In the genomic region with DNA sequence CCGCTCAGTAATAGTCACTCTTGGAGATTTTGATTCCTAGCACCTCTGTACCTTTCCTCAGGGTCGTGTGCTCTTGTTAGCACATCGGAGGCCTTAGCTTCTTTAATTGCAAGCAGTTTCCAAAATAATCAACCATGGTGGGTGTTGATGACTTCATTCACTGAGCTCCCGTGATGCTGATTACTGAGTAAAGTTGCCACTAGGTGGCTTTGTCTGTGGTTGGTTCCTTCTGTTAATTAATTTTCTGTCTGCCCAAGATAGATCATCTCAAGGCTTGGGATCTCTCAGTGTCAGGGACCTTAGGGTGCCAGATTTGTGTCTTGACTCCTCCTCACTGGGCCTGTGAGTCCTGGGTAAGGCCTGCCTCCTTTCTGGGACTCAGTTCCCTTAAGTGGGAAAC, we compare ENCODE assay signal across 14 cellular contexts. TPM values are rescaled to one million over a fixed set of nuclear protein-coding genes. Genes with fewer than 3 reads are reported as not detected.
DNase-seq lines count a peak whose midpoint lies in the region; ATAC-seq, FAIRE-seq and TF ChIP-seq lines count a peak whose summit lies in the region.
"Had no signal": no experiment of that assay in that cellular context is flagged by ENCODE, and none has a peak within 500 bp of the region (broad histone marks: within the 10 kb centered on the region; RNA-seq: fewer than 3 reads in every experiment).

No MANE protein-coding gene starts in this region.

- no peaks in the 10 kb centered on the region for H3F3A ChIP-seq in OCI-LY1 (ENCODE audit: insufficient read depth, low read length)

- no peak overlapping the region for H2BK5ac ChIP-seq in H1 (ENCODE audit: low read depth, low read length)

- no peak overlapping the region for H2AK5ac ChIP-seq in H1 (ENCODE audit: low read depth, low read length)

- no peak overlapping the region for H3K4me3 Mint-ChIP-seq in activated T-cell treated with anti-CD3 and anti-CD28 coated beads, Interleukin-2, amount 50 U/mL, for 24 hours
- H3K4me3 Mint-ChIP-seq in stimulated activated effector memory CD8-positive, alpha-beta T cell treated with anti-CD3 and anti-CD28 coated beads, Interleukin-12 subunit alpha, Interleukin-12 subunit beta, amount 100 ng/mL, for 72 hours = no peak overlapping the region
- H3K4me3 Mint-ChIP-seq: B cell had no signal

- no peak overlapping the region for H3K4ac ChIP-seq in H1 (replicated peaks; ENCODE audit: insufficient read length, low read depth, low read length)

- H4K8ac ChIP-seq in H1 (ENCODE audit: extremely low read depth, insufficient read depth, low read length) = no peak overlapping the region

- no peaks in the 10 kb centered on the region for H3K9me3 ChIP-seq in OCI-LY1 (ENCODE audit: low read length)
- H3K9me3 ChIP-seq in H1 (ENCODE audit: insufficient read depth in 2 of 2, low read depth in 1 of 2, low read length in 1 of 2) = no peaks in the 10 kb centered on the region

- H3K18ac ChIP-seq in H1 (ENCODE audit: extremely low read depth, low read length) = no peak overlapping the region

- H4K91ac ChIP-seq in H1 (replicated peaks; ENCODE audit: insufficient read length, low read length) = no peak overlapping the region

- H3K9me2 ChIP-seq in OCI-LY1 (ENCODE audit: low read depth, low read length) = no peaks in the 10 kb centered on the region

- WGBS in H1 (ENCODE audit: extremely low coverage in 1 of 2, insufficient coverage in 1 of 2, insufficient read length in 1 of 2, insufficient replicate concordance in 2 of 2, low coverage in 1 of 2, low lambda C conversion rate in 2 of 2, missing lambda C conversion rate in 1 of 2), 2 experiments = 85% methylated on average over 4 of the region's 4 CpGs; no CpG with 5 or more reads in 1 of the 2 experiments

- no peak for DNase-seq in activated T-cell treated with anti-CD3 and anti-CD28 coated beads, Interleukin-2, amount 50 U/mL, for 24 hours
- DNase-seq in activated T-cell treated with anti-CD3 and anti-CD28 coated beads, Interleukin-2, amount 50 U/mL, for 48 hours = no peak
- DNase-seq in H1 (ENCODE audit: low read depth in 1 of 2, low spot score in 2 of 2) (no peak), D721Med (ENCODE audit: insufficient read length, low spot score) (no peak), Right ventricle myocardium inferior (ENCODE audit: missing footprints) (no peak)
- DNase-seq in stimulated activated effector memory CD8-positive, alpha-beta T cell treated with anti-CD3 and anti-CD28 coated beads, Interleukin-12 subunit alpha, Interleukin-12 subunit beta, amount 100 ng/mL, for 72 hours (ENCODE audit: low spot score in 2 of 2) = no peak
- DNase-seq: activated CD4-positive, alpha-beta T cell treated with anti-CD3 and anti-CD28 coated beads, Interleukin-2, amount 50 U/mL, for 4 hours; foreskin melanocyte; NCI-H146; spleen; stimulated activated naive CD4-positive, alpha-beta T cell treated with Interleukin-2 at 50 U/mL for 16 hours had no signal

- peaks cover 86% of the 10 kb centered on the region for H3K36me3 Mint-ChIP-seq in activated T-cell treated with anti-CD3 and anti-CD28 coated beads, Interleukin-2, amount 50 U/mL, for 24 hours (ENCODE audit: low read depth)
- peaks cover 89% of the 10 kb centered on the region for H3K36me3 Mint-ChIP-seq in stimulated activated effector memory CD8-positive, alpha-beta T cell treated with anti-CD3 and anti-CD28 coated beads, Interleukin-12 subunit alpha, Interleukin-12 subunit beta, amount 100 ng/mL, for 72 hours

- H3K4me2 ChIP-seq in OCI-LY1 (ENCODE audit: low read length) (no peak overlapping the region), H1 (ENCODE audit: insufficient read depth in 1 of 2, low read depth in 2 of 2, low read length in 2 of 2) (no peak overlapping the region)

- peak overlapping the region; percentile 26 for H3K27ac Mint-ChIP-seq in activated T-cell treated with anti-CD3 and anti-CD28 coated beads, Interleukin-2, amount 50 U/mL, for 24 hours
- peak overlapping the region; percentile 34 for H3K27ac Mint-ChIP-seq in stimulated activated effector memory CD8-positive, alpha-beta T cell treated with anti-CD3 and anti-CD28 coated beads, Interleukin-12 subunit alpha, Interleukin-12 subunit beta, amount 100 ng/mL, for 72 hours
- H3K27ac Mint-ChIP-seq: B cell had no signal

- H4K20me1 ChIP-seq in OCI-LY1 (ENCODE audit: insufficient read depth, low read length) (no peaks in the 10 kb centered on the region), H1 (replicated peaks in 1 of 2; ENCODE audit: control insufficient read depth in 1 of 2, insufficient read depth in 2 of 2, low read length in 2 of 2) (peaks cover 0 to 5% of the 10 kb centered on the region in 2 experiments)

- H3K9ac ChIP-seq in OCI-LY1 (ENCODE audit: low read length) (no peak overlapping the region), H1 (replicated peaks in 1 of 4; ENCODE audit: extremely low read depth in 1 of 4, low read depth in 3 of 4, low read length in 3 of 4) (no peak overlapping the region)

- CTCF ChIA-PET in H1 (lab: Charles Lee; ENCODE audit: partially characterized antibody) = interaction anchor here (0.6 to 1.9 kb wide), 19 partner anchors 9 to 432 kb away, joined by 3 to 8 read pairs (median 3); no protein-coding TSS in a partner anchor

- TF ChIP-seq EP300 in H1 (IDR thresholded peaks at IDR 0.05; ENCODE audit: borderline replicate concordance in 1 of 2, low read depth in 2 of 2, low read length in 2 of 2) = no peak

- no peak for FAIRE-seq in H1 (lab: Jason Lieb, UNC)
- no peak for FAIRE-seq in D721Med (lab: Jason Lieb, UNC)

- H2AFZ ChIP-seq in OCI-LY1 (ENCODE audit: low read length) (no peak overlapping the region), H1 (ENCODE audit: low read length) (no peak overlapping the region)

- H3K27me3 Mint-ChIP-seq in activated T-cell treated with anti-CD3 and anti-CD28 coated beads, Interleukin-2, amount 50 U/mL, for 24 hours = no peaks in the 10 kb centered on the region
- H3K27me3 Mint-ChIP-seq: B cell had no signal

- H3K27ac ChIP-seq in OCI-LY1 (ENCODE audit: low read depth, low read length, poor library complexity, severe bottlenecking) (no peak overlapping the region), H1 (ENCODE audit: low read depth, low read length) (no peak overlapping the region)
- H3K27ac ChIP-seq: spleen had no signal

- H3K56ac ChIP-seq in H1 (replicated peaks; ENCODE audit: insufficient read length, low read depth, low read length) = no peak overlapping the region

- H3K27me3 ChIP-seq in OCI-LY1 (ENCODE audit: insufficient read depth, low read length) = no peaks in the 10 kb centered on the region
- H3K27me3 ChIP-seq in H1 (replicated peaks in 1 of 4; ENCODE audit: control insufficient read depth in 3 of 4, extremely low read depth in 1 of 4, insufficient read depth in 3 of 4, low read length in 3 of 4) = no peaks in the 10 kb centered on the region
- H3K27me3 ChIP-seq: spleen had no signal

- no peaks in the 10 kb centered on the region for H3K4me1 ChIP-seq in OCI-LY1 (ENCODE audit: insufficient read depth, low read length, severe bottlenecking)
- H3K4me1 ChIP-seq in H1 (replicated peaks in 1 of 4; ENCODE audit: control insufficient read depth in 3 of 4, insufficient read depth in 4 of 4, low read length in 3 of 4) = peaks cover 0 to 4% (median 0%) of the 10 kb centered on the region in 4 experiments; a peak in 1 of 7 replicates
- H3K4me1 ChIP-seq: spleen had no signal

- H3K36me3 ChIP-seq in OCI-LY1 (ENCODE audit: insufficient read depth, low read length) = peaks cover 53% of the 10 kb centered on the region
- H3K36me3 ChIP-seq in H1 (ENCODE audit: control insufficient read depth in 2 of 4, insufficient read depth in 4 of 4, low read length in 3 of 4) = peaks cover 2 to 32% (median 12%) of the 10 kb centered on the region in 4 experiments

- H2BK12ac ChIP-seq in H1 (ENCODE audit: low read depth, low read length) = no peak overlapping the region

- no peaks in the 10 kb centered on the region for H3K9me3 Mint-ChIP-seq in activated T-cell treated with anti-CD3 and anti-CD28 coated beads, Interleukin-2, amount 50 U/mL, for 24 hours
- no peaks in the 10 kb centered on the region for H3K9me3 Mint-ChIP-seq in stimulated activated effector memory CD8-positive, alpha-beta T cell treated with anti-CD3 and anti-CD28 coated beads, Interleukin-12 subunit alpha, Interleukin-12 subunit beta, amount 100 ng/mL, for 72 hours

- TF ChIP-seq RAD21 in H1 (IDR thresholded peaks at IDR 0.05 in 1 of 2, conservative IDR thresholded peaks at IDR 0.05 in 1 of 2; ENCODE audit: low read depth in 2 of 2, low read length in 2 of 2) = peak; percentile 13 to 31; a peak in 1 of 4 replicates

- H3K79me1 ChIP-seq in H1 (ENCODE audit: low read depth, low read length) = 0 out of 2 replicates have a peak, but pooled peaks cover 2% of the 10 kb centered on the region

- no peaks in the 10 kb centered on the region for H3K79me2 ChIP-seq in OCI-LY1 (ENCODE audit: insufficient read depth, low read length)
- H3K79me2 ChIP-seq in H1 (ENCODE audit: control insufficient read depth in 1 of 2, insufficient read depth in 2 of 2, low read length in 2 of 2) = no peaks in the 10 kb centered on the region

- TF ChIP-seq CTCF in OCI-LY1 (IDR thresholded peaks at IDR 0.05; ENCODE audit: low read length) (peak; percentile 49; the same call in 1 of the 2 replicates), H1 (IDR thresholded peaks at IDR 0.05; ENCODE audit: control extremely low read depth in 1 of 3, insufficient read depth in 1 of 3, low read depth in 1 of 3, low read length in 3 of 3) (peak in 2 of 3 experiments; percentile 43 to 52; a peak in 3 of 4 replicates), D721Med (IDR thresholded peaks at IDR 0.05; ENCODE audit: insufficient read depth, missing control alignments) (no peak)

- H3K23me2 ChIP-seq in H1 (ENCODE audit: low read depth, low read length) = no peaks in the 10 kb centered on the region

- H3K14ac ChIP-seq in H1 (ENCODE audit: insufficient read length) = no peak overlapping the region

- H3K23ac ChIP-seq in H1 (ENCODE audit: insufficient read length) = no peak overlapping the region

- intact Hi-C loops in Right ventricle myocardium inferior (cut with DNase I) = no loop called here

- H2BK20ac ChIP-seq in H1 (ENCODE audit: low read length) = no peak overlapping the region

- no peak overlapping the region for H2BK120ac ChIP-seq in H1 (replicated peaks; ENCODE audit: low read depth, low read length)

- POLR2A ChIA-PET in H1 (lab: Charles Lee; ENCODE audit: partially characterized antibody) = no interaction called here

- ATAC-seq in stimulated activated effector memory CD8-positive, alpha-beta T cell treated with anti-CD3 and anti-CD28 coated beads, Interleukin-12 subunit alpha, Interleukin-12 subunit beta, amount 100 ng/mL, for 72 hours = peak; percentile 16
- ATAC-seq in HG03159 (IDR thresholded peaks at IDR 0.05; ENCODE audit: unreplicated experiment) (no peak), Right ventricle myocardium inferior (no peak)

- no peak overlapping the region for H4K5ac ChIP-seq in H1 (ENCODE audit: insufficient read length, low read depth, low read length)

- no peak overlapping the region for H2BK15ac ChIP-seq in H1 (ENCODE audit: low read length)

- TF ChIP-seq POLR2A in H1 (IDR thresholded peaks at IDR 0.05; ENCODE audit: control extremely low read depth in 1 of 2, low read depth in 2 of 2, low read length in 2 of 2) = no peak

- H3K4me3 ChIP-seq in OCI-LY1 (ENCODE audit: low read depth, low read length, poor library complexity, severe bottlenecking) (no peak overlapping the region), H1 (ENCODE audit: extremely low read depth in 1 of 4, insufficient read depth in 2 of 4, low read depth in 3 of 4, low read length in 4 of 4) (no peak overlapping the region)
- H3K4me3 ChIP-seq: spleen had no signal

- peaks cover 4% of the 10 kb centered on the region for H3K4me1 Mint-ChIP-seq in activated T-cell treated with anti-CD3 and anti-CD28 coated beads, Interleukin-2, amount 50 U/mL, for 24 hours (ENCODE audit: low read depth)
- H3K4me1 Mint-ChIP-seq in stimulated activated effector memory CD8-positive, alpha-beta T cell treated with anti-CD3 and anti-CD28 coated beads, Interleukin-12 subunit alpha, Interleukin-12 subunit beta, amount 100 ng/mL, for 72 hours = no peaks in the 10 kb centered on the region
- H3K4me1 Mint-ChIP-seq: B cell had no signal

RNA-seq across cellular contexts. Expression of gene PTPN11, which starts 54.3 kb away (rescaled TPM):
- 130 and 133 TPM in 2 replicates for total RNA-seq in H1 (2021; fragmentation: NEBNext Ultra II Directional; extraction: Animal tissue kit (Norgen Biotek cat#: 25700))
- polyA plus RNA-seq in H1 (2011; rRNA removed) = 28.3 and 32.8 TPM in 2 replicates
- 41.0 TPM for polyA plus RNA-seq in H1 (2011; cell fraction: cytosol; rRNA removed)
- 28.8 TPM for polyA plus RNA-seq in H1 (2011; cell fraction: nucleus; rRNA removed)
- polyA plus RNA-seq in H1 (2012, experiment 1 of 2) = 34.2 to 70.5 TPM (median 47.4 TPM) in 4 replicates
- polyA plus RNA-seq in H1 (2012, experiment 2 of 2) = 3.0 TPM
- polyA plus RNA-seq in H1 (2013, experiment 1 of 2) = 51.1 TPM
- 54.5 TPM for polyA plus RNA-seq in H1 (2013, experiment 2 of 2)
- polyA minus RNA-seq in H1 (2011; rRNA and poly(A)+ RNA removed) = 61.5 and 63.9 TPM in 2 replicates
- polyA minus RNA-seq in H1 (2011; cell fraction: cytosol; rRNA and poly(A)+ RNA removed) = 39.6 TPM
- polyA minus RNA-seq in H1 (2011; cell fraction: nucleus; rRNA and poly(A)+ RNA removed) = 39.2 TPM
- total RNA-seq in Right ventricle myocardium inferior = 114 TPM
